ENCODE assay signal across 1 cellular context in the genomic region with DNA sequence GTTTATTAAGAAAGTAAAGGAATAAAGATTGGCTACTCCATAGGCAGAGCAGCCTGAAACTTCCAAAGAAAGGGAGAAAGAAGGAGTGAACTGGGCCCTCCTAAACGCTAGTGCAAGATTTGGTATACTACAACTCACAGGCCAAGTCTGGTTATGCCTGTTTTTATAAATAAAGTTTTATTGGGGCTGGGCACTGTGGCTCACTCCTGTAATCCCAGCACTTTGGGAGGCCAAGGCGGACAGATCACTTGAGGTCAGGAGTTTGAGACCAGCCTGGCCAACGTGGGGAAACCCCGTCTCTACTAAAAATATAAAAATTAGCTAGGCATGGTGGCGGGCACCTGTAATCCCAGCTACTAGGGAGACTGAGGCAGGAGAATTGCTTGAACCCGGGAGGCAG. TPM values are rescaled to one million over a fixed set of nuclear protein-coding genes. Genes with fewer than 3 reads are reported as not detected.
"Had no signal": no experiment of that assay in that cellular context is flagged by ENCODE, and none has a peak within 500 bp of the region (broad histone marks: within the 10 kb centered on the region; RNA-seq: fewer than 3 reads in every experiment).

No MANE protein-coding gene starts in this region.

RNA-seq across cellular contexts. Expression of gene SSTR2, which starts 33.4 kb away (rescaled TPM):
- total RNA-seq: activated naive CD4-positive, alpha-beta T cell treated with anti-CD3 and anti-CD28 coated beads for 36 hours had no signal
